ENCODE assay signal across 18 cellular contexts in genomic region chr18:43588838-43589237, GRCh38.
DNase-seq lines count a peak whose midpoint lies in the region; ATAC-seq and TF ChIP-seq lines count a peak whose summit lies in the region.
"Had no signal": no experiment of that assay in that cellular context is flagged by ENCODE, and none has a peak within 500 bp of the region (broad histone marks: within the 10 kb centered on the region; RNA-seq: fewer than 3 reads in every experiment).

No MANE protein-coding gene starts in this region.

- no peak for TF ChIP-seq EP300 in SK-N-SH (IDR thresholded peaks at IDR 0.05; ENCODE audit: borderline replicate concordance in 1 of 2, low read depth in 1 of 2, low read length in 1 of 2)

- ATAC-seq in heart left ventricle: peak; percentile 32 to 88 (median 64)
- ATAC-seq in left cardiac atrium: peak; percentile 41 to 52
- peak; percentile 49 for ATAC-seq in aorta (ENCODE audit: low FRiP score)
- no peak for ATAC-seq in GM18517 (IDR thresholded peaks at IDR 0.05; ENCODE audit: unreplicated experiment)

- no peak for TF ChIP-seq POLR2A in heart left ventricle (IDR thresholded peaks at IDR 0.05)

- DNase-seq in heart left ventricle: peak in 3 of 5 donors; percentile 7 to 46 (median 38)
- no peak for DNase-seq in right atrium auricular region (ENCODE audit: low spot score)
- no peak for DNase-seq in left cardiac atrium
- no peak for DNase-seq in neuronal stem cell (ENCODE audit: low spot score)
- DNase-seq in aorta: peak in 1 of 2 donors; percentile 65
- no peak for DNase-seq in SK-N-SH
- DNase-seq in RPMI8226: no peak
- DNase-seq: Calu3; CD4-positive, alpha-beta T cell; EL; NCI-H1048; NCI-H1436; NCI-H2029; NCI-H345; NCI-H524 treated with DMSO at 0.1 percent for 48 hours had no signal

- no peaks in the 10 kb centered on the region for H4K20me1 ChIP-seq in SK-N-SH (ENCODE audit: insufficient read depth)

- intact Hi-C loops in heart left ventricle (cut with DNase I) (loop anchor here in 2 of 10 donors (5.0 kb wide), 2 partner anchors 1477 to 1537 kb away; no protein-coding TSS in a partner anchor), left cardiac atrium (cut with DNase I) (loop anchor here in 1 of 2 donors (2.0 kb wide), 1 partner anchor 18 kb away; no protein-coding TSS in a partner anchor), aorta (cut with DNase I) (no loop called here)

- H3K36me3 ChIP-seq in heart left ventricle (no peaks in the 10 kb centered on the region), right atrium auricular region (no peaks in the 10 kb centered on the region), neuronal stem cell (replicated peaks in 1 of 2; ENCODE audit: control insufficient read depth in 2 of 2, insufficient read depth in 2 of 2, low read length in 2 of 2) (no peaks in the 10 kb centered on the region), aorta (ENCODE audit: control insufficient read depth in 1 of 2, insufficient read depth in 2 of 2, low read length in 1 of 2) (no peaks in the 10 kb centered on the region), SK-N-SH (replicated peaks in 1 of 2; ENCODE audit: control insufficient read depth in 1 of 2, insufficient read depth in 2 of 2, low read length in 1 of 2) (no peaks in the 10 kb centered on the region)

- no peaks in the 10 kb centered on the region for H3F3A ChIP-seq in SK-N-SH (replicated peaks; ENCODE audit: insufficient read depth)

- no peak overlapping the region for H2BK15ac ChIP-seq in neuronal stem cell (ENCODE audit: low read length)

- 77 to 91% (median 86%) methylated on average over 3 of the region's 3 CpGs for WGBS in heart left ventricle, 4 donors
- WGBS in neuronal stem cell (ENCODE audit: extremely low coverage in 2 of 2, insufficient read length in 2 of 2, insufficient replicate concordance in 1 of 2), 2 donors: no CpG with 5 or more reads among the region's 3 CpGs
- 46 to 66% methylated on average over 3 of the region's 3 CpGs for WGBS in aorta, 2 donors
- WGBS in SK-N-SH (ENCODE audit: low lambda C conversion rate): no CpG with 5 or more reads among the region's 3 CpGs

- H3K27me3 ChIP-seq in heart left ventricle: no peaks in the 10 kb centered on the region
- H3K27me3 ChIP-seq in right atrium auricular region: no peaks in the 10 kb centered on the region
- H3K27me3 ChIP-seq in neuronal stem cell (ENCODE audit: control insufficient read depth in 3 of 3, insufficient read depth in 3 of 3, low read depth in 1 of 3, low read length in 3 of 3): no peaks in the 10 kb centered on the region
- H3K27me3 ChIP-seq in aorta (ENCODE audit: control insufficient read depth in 1 of 2, insufficient read depth in 2 of 2, low read length in 1 of 2): no peaks in the 10 kb centered on the region
- no peaks in the 10 kb centered on the region for H3K27me3 ChIP-seq in SK-N-SH (ENCODE audit: insufficient read depth)

- no peak overlapping the region for H3K14ac ChIP-seq in neuronal stem cell (ENCODE audit: low read length)

- no peak overlapping the region for H3K23ac ChIP-seq in neuronal stem cell (ENCODE audit: low read depth, low read length, poor library complexity)

- no peak overlapping the region for H3K27ac ChIP-seq in heart left ventricle
- H3K27ac ChIP-seq in right atrium auricular region: no peak overlapping the region
- H3K27ac ChIP-seq in neuronal stem cell (replicated peaks; ENCODE audit: low read length): no peak overlapping the region
- H3K27ac ChIP-seq in aorta (ENCODE audit: low read depth in 1 of 2, low read length in 2 of 2): no peak overlapping the region
- H3K27ac ChIP-seq in SK-N-SH (ENCODE audit: low read depth in 2 of 2, low read length in 1 of 2): no peak overlapping the region
- H3K27ac ChIP-seq: HL-60 had no signal

- no peak overlapping the region for H2BK120ac ChIP-seq in neuronal stem cell (ENCODE audit: low read depth, low read length)

- no peak overlapping the region for H4K91ac ChIP-seq in neuronal stem cell (ENCODE audit: low read depth, low read length, poor library complexity)

- H3K18ac ChIP-seq in neuronal stem cell (ENCODE audit: low read length): no peak overlapping the region

- POLR2A ChIA-PET in SK-N-SH (lab: Yijun Ruan, JAX): no interaction called here

- H3K4me3 ChIP-seq in heart left ventricle: no peak overlapping the region
- H3K4me3 ChIP-seq in right atrium auricular region: no peak overlapping the region
- H3K4me3 ChIP-seq in neuronal stem cell (ENCODE audit: low read length in 2 of 2): no peak overlapping the region
- H3K4me3 ChIP-seq in aorta (ENCODE audit: low read length in 2 of 2): no peak overlapping the region
- H3K4me3 ChIP-seq in SK-N-SH (ENCODE audit: low read depth in 2 of 2, low read length in 1 of 2): no peak overlapping the region
- H3K4me3 ChIP-seq: SK-N-MC had no signal

- H2BK5ac ChIP-seq in neuronal stem cell (ENCODE audit: low read length): no peak overlapping the region

- H3K4me1 ChIP-seq in heart left ventricle: peaks cover 0 to 6% (median 0%) of the 10 kb centered on the region in 12 donors
- H3K4me1 ChIP-seq in right atrium auricular region: no peaks in the 10 kb centered on the region
- H3K4me1 ChIP-seq in neuronal stem cell (ENCODE audit: control insufficient read depth in 2 of 2, insufficient read depth in 1 of 2, low read depth in 1 of 2, low read length in 2 of 2): no peaks in the 10 kb centered on the region
- no peaks in the 10 kb centered on the region for H3K4me1 ChIP-seq in aorta (ENCODE audit: control insufficient read depth in 1 of 2, insufficient read depth in 2 of 2, low read length in 2 of 2)
- peaks cover 0 to 3% of the 10 kb centered on the region in 2 experiments; a peak in 2 of 4 replicates for H3K4me1 ChIP-seq in SK-N-SH (ENCODE audit: control insufficient read depth in 1 of 2, insufficient read depth in 2 of 2, low read depth in 1 of 2, low read length in 1 of 2)

- H3K9me3 ChIP-seq in heart left ventricle (no peaks in the 10 kb centered on the region), right atrium auricular region (no peaks in the 10 kb centered on the region), neuronal stem cell (replicated peaks in 1 of 2; ENCODE audit: control insufficient read depth in 2 of 2, insufficient read depth in 1 of 2, low read depth in 1 of 2, low read length in 2 of 2) (no peaks in the 10 kb centered on the region), aorta (ENCODE audit: control insufficient read depth, low read length) (no peaks in the 10 kb centered on the region), SK-N-SH (no peaks in the 10 kb centered on the region)

- CTCF ChIA-PET in SK-N-SH (lab: Yijun Ruan, JAX): interaction anchor here (1.1 to 18.8 kb wide), 7 partner anchors 10 to 1474 kb away, joined by 3 to 636 read pairs (median 4); no protein-coding TSS in a partner anchor

- TF ChIP-seq RAD21 in SK-N-SH (IDR thresholded peaks at IDR 0.05; ENCODE audit: low read length): no peak

- 0 out of 2 replicates have a peak, but pooled peaks cover 3% of the 10 kb centered on the region for H3K9me2 ChIP-seq in SK-N-SH

- no peaks in the 10 kb centered on the region; the same call in 1 of the 2 replicates for H3K79me2 ChIP-seq in SK-N-SH (ENCODE audit: insufficient read depth)

- H3K4me2 ChIP-seq in neuronal stem cell (ENCODE audit: insufficient read depth, low read length, poor library complexity, severe bottlenecking) (no peak overlapping the region), SK-N-SH (no peak overlapping the region)

- H2AK5ac ChIP-seq in neuronal stem cell (ENCODE audit: low read depth, low read length): no peak overlapping the region

- H3K9ac ChIP-seq in neuronal stem cell (ENCODE audit: low read depth, low read length, poor library complexity): no peak overlapping the region
- no peak overlapping the region for H3K9ac ChIP-seq in SK-N-SH

- no peak for TF ChIP-seq CTCF in heart left ventricle (IDR thresholded peaks at IDR 0.05)
- TF ChIP-seq CTCF in right atrium auricular region (IDR thresholded peaks at IDR 0.05): no peak
- no peak for TF ChIP-seq CTCF in SK-N-SH (IDR thresholded peaks at IDR 0.05)

- H4K8ac ChIP-seq in neuronal stem cell (ENCODE audit: low read depth, low read length): no peak overlapping the region

- no peak overlapping the region for H3K4ac ChIP-seq in neuronal stem cell (ENCODE audit: low read length)

- H2BK12ac ChIP-seq in neuronal stem cell (ENCODE audit: low read length): no peak overlapping the region

- H2AFZ ChIP-seq in neuronal stem cell (ENCODE audit: low read length) (peak overlapping the region; percentile 34), SK-N-SH (ENCODE audit: low read depth) (no peak overlapping the region)

- no peaks in the 10 kb centered on the region for H3K79me1 ChIP-seq in neuronal stem cell (ENCODE audit: low read depth, low read length)

TF ChIP-seq in SK-N-SH, 30 proteins besides CTCF, POLR2A, EP300 and RAD21:
- no peak for TF ChIP-seq USF1 (IDR thresholded peaks at IDR 0.05; ENCODE audit: borderline replicate concordance, low read depth)
- no peak for TF ChIP-seq MAX (IDR thresholded peaks at IDR 0.05; ENCODE audit: low read depth)
- no peak for TF ChIP-seq ELF1 (IDR thresholded peaks at IDR 0.05)
- no peak for TF ChIP-seq GABPA (IDR thresholded peaks at IDR 0.05; ENCODE audit: low read depth)
- TF ChIP-seq RXRA (IDR thresholded peaks at IDR 0.05; ENCODE audit: borderline replicate concordance, low read depth): no peak
- no peak for TF ChIP-seq TEAD4 (IDR thresholded peaks at IDR 0.05; ENCODE audit: borderline replicate concordance, insufficient read depth)
- TF ChIP-seq, protein P1, sequence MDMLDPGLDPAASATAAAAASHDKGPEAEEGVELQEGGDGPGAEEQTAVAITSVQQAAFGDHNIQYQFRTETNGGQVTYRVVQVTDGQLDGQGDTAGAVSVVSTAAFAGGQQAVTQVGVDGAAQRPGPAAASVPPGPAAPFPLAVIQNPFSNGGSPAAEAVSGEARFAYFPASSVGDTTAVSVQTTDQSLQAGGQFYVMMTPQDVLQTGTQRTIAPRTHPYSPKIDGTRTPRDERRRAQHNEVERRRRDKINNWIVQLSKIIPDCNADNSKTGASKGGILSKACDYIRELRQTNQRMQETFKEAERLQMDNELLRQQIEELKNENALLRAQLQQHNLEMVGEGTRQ (IDR thresholded peaks at IDR 0.05; ENCODE audit: borderline replicate concordance, low read depth, low read length): no peak
- TF ChIP-seq FOXJ3 (CRISPR knock-in tag; IDR thresholded peaks at IDR 0.05): no peak

Comparison
In these comparisons a context has a peak if more than half of its experiments do, and no peak if none do; other contexts are left out.
1. DNase-seq: peak in heart left ventricle (3 of 5); none in right atrium auricular region (single experiment), left cardiac atrium (single experiment), neuronal stem cell (single experiment), SK-N-SH (single experiment) and RPMI8226 (single experiment).